Comparison of ENCODE assay signal across 1 cellular context in genomic region chr12:93466625-93467350, GRCh38.
TF ChIP-seq lines count a peak whose summit lies in the region.

No MANE protein-coding gene starts in this region.

TF ChIP-seq in GM23338, 12 proteins besides CTCF, POLR2A, EP300 and RAD21 (continued from another document):
- TF ChIP-seq EZH2 (IDR thresholded peaks at IDR 0.05; ENCODE audit: low read depth, unreplicated experiment) (no peak), JUNB (IDR thresholded peaks at IDR 0.05; ENCODE audit: unreplicated experiment) (no peak), CREB1 (CRISPR knock-in tag; IDR thresholded peaks at IDR 0.05; ENCODE audit: low read depth) (no peak), REST (IDR thresholded peaks at IDR 0.05; ENCODE audit: unreplicated experiment) (no peak), ETS1 (IDR thresholded peaks at IDR 0.05) (no peak), POLR2AphosphoS5 (IDR thresholded peaks at IDR 0.05; ENCODE audit: low read depth) (no peak), ZNF331 (CRISPR knock-in tag; IDR thresholded peaks at IDR 0.05; ENCODE audit: low read depth) (no peak), STAT1 (IDR thresholded peaks at IDR 0.05; ENCODE audit: unreplicated experiment) (no peak), ZNF114 (CRISPR knock-in tag; IDR thresholded peaks at IDR 0.05) (no peak)
